Comparison of ENCODE assay signal across 21 cellular contexts in genomic region chr18:43248610-43249249, GRCh38. TPM values are rescaled to one million over a fixed set of nuclear protein-coding genes. Genes with fewer than 3 reads are reported as not detected.
DNase-seq lines count a peak whose midpoint lies in the region; ATAC-seq, FAIRE-seq and TF ChIP-seq lines count a peak whose summit lies in the region.
"Had no signal": no experiment of that assay in that cellular context is flagged by ENCODE, and none has a peak within 500 bp of the region (broad histone marks: within the 10 kb centered on the region; RNA-seq: fewer than 3 reads in every experiment).

No MANE protein-coding gene starts in this region.

- H3K9ac ChIP-seq in SK-N-MC (ENCODE audit: insufficient read length), result no peak overlapping the region
- H3K9ac ChIP-seq: BLaER1 had no signal

- no peaks in the 10 kb centered on the region for H3K9me3 ChIP-seq in SK-N-MC (ENCODE audit: low read depth, low read length)
- no peaks in the 10 kb centered on the region for H3K9me3 ChIP-seq in MG63
- H3K9me3 ChIP-seq: BE2C, BLaER1 had no signal

- DNase-seq in D721Med (ENCODE audit: insufficient read length, low spot score), result no peak
- DNase-seq in SK-N-MC (ENCODE audit: low read depth, low spot score), result peak; percentile 59
- DNase-seq in left lobe of liver (ENCODE audit: low spot score), result no peak
- no peak for DNase-seq in MG63
- DNase-seq in SW 1271 (lab: John Stamatoyannopoulos, UW), result no peak
- no peak for DNase-seq in SIG-M5 treated with dmso at 0.1 percent for 504 hours (lab: John Stamatoyannopoulos, UW; ENCODE audit: unreplicated experiment)
- DNase-seq: 8988T; ACHN; BE2C; C1 segment of cervical spinal cord; CD4-positive, alpha-beta memory T cell; CD4-positive, CD25-positive, alpha-beta regulatory T cell; CD8-positive, alpha-beta memory T cell; COR-L47; DMS79 treated with DMSO at 0.1 percent for 48 hours; GF-D8 had no signal

- no peaks in the 10 kb centered on the region for H3K27me3 ChIP-seq in MG63
- H3K27me3 ChIP-seq: BE2C, BLaER1 had no signal

- H3K27ac ChIP-seq in SK-N-MC, result no peak overlapping the region
- H3K27ac ChIP-seq: BLaER1 had no signal

- peak; percentile 90 for ATAC-seq in left lobe of liver

- 0 out of 2 replicates have a peak overlapping the region, but pooled peaks have one; percentile 8 for H3K4me3 ChIP-seq in SK-N-MC
- H3K4me3 ChIP-seq in MG63, result no peak overlapping the region
- H3K4me3 ChIP-seq: BLaER1 had no signal

- TF ChIP-seq CTCF in D721Med (IDR thresholded peaks at IDR 0.05; ENCODE audit: insufficient read depth, missing control alignments), result no peak

- H3K36me3 ChIP-seq in SK-N-MC (ENCODE audit: insufficient read depth, low read length) (no peaks in the 10 kb centered on the region), MG63 (no peaks in the 10 kb centered on the region)
- H3K36me3 ChIP-seq: BE2C, BLaER1 had no signal

- peak; percentile 90 for FAIRE-seq in D721Med (lab: Jason Lieb, UNC)
- FAIRE-seq: A204.1, G401.6, GM12891, GM19239 had no signal

RNA-seq across cellular contexts. Expression of gene SYT4, which starts 28.6 kb away (rescaled TPM):
- total RNA-seq in left lobe of liver, result not detected
- total RNA-seq in MG63 (2014; rRNA removed; shearing (Covaris generic); ENCODE audit: low replicate concordance), result not detected in 2 replicates
- total RNA-seq: CD4-positive, alpha-beta memory T cell; CD8-positive, alpha-beta memory T cell had no signal
